1 cellular context compared by ENCODE assay signal in genomic region chrX:153708415-153708814, GRCh38.
A peak's percentile ranks its signal among the peaks of the same experiment; 100 is the strongest.
TF ChIP-seq lines count a peak whose summit lies in the region.

No MANE protein-coding gene starts in this region.

TF ChIP-seq in GM12878, 131 proteins besides CTCF, POLR2A, EP300 and RAD21:
- no peak for TF ChIP-seq MYB (IDR thresholded peaks at IDR 0.05; ENCODE audit: borderline replicate concordance, low read depth, low read length)
- TF ChIP-seq ZNF384 (IDR thresholded peaks at IDR 0.05; ENCODE audit: borderline replicate concordance, low read depth, low read length), result peak; percentile 34; the same call in 1 of the 2 replicates
- TF ChIP-seq SMC3 (IDR thresholded peaks at IDR 0.05; ENCODE audit: borderline replicate concordance, low read length), result peak; percentile 22; the same call in 1 of the 2 replicates
